Comparison of ENCODE assay signal across 7 cellular contexts in genomic region chr19:12777217-12778019, GRCh38. TPM values are rescaled to one million over a fixed set of nuclear protein-coding genes. Genes with fewer than 3 reads are reported as not detected.
DNase-seq lines count a peak whose midpoint lies in the region; ATAC-seq, FAIRE-seq and TF ChIP-seq lines count a peak whose summit lies in the region.

No MANE protein-coding gene starts in this region.

- peaks cover 37% of the 10 kb centered on the region for H3K4me1 Mint-ChIP-seq in activated naive CD8-positive, alpha-beta T cell (ENCODE audit: low read depth)

- WGBS in SK-N-SH (ENCODE audit: low lambda C conversion rate), result 12% methylated on average over 42 of the region's 43 CpGs
- 12 to 16% methylated on average over 33 to 43 of the region's 43 CpGs for WGBS in thyroid gland, 2 donors

- peak overlapping the region; percentile 52 to 64 for H3K4me3 ChIP-seq in SK-N-SH (ENCODE audit: low read depth in 2 of 2, low read length in 1 of 2)
- peak overlapping the region; percentile 25 to 69 (median 65) for H3K4me3 ChIP-seq in thyroid gland (replicated peaks in 1 of 3)

- no peaks in the 10 kb centered on the region for H3K36me3 ChIP-seq in SK-N-SH (replicated peaks in 1 of 2; ENCODE audit: control insufficient read depth in 1 of 2, insufficient read depth in 2 of 2, low read length in 1 of 2)
- H3K36me3 ChIP-seq in thyroid gland, result no peaks in the 10 kb centered on the region

- TF ChIP-seq POLR2A in GM12892 (IDR thresholded peaks at IDR 0.05; ENCODE audit: low read depth, low read length), result no peak
- TF ChIP-seq POLR2A in thyroid gland (IDR thresholded peaks at IDR 0.05), result peak in 1 of 2 donors; percentile 5

- H3K9me3 Mint-ChIP-seq in activated naive CD8-positive, alpha-beta T cell (ENCODE audit: low read depth), result no peaks in the 10 kb centered on the region

- POLR2A ChIA-PET in SK-N-SH (lab: Yijun Ruan, JAX), result interaction anchor here (1.0 to 3.5 kb wide), 6 partner anchors 12 to 70 kb away, joined by 3 to 88 read pairs (median 5); partner anchors contain the start of gene JUNB

- no peaks in the 10 kb centered on the region for H3K27me3 Mint-ChIP-seq in activated naive CD8-positive, alpha-beta T cell

- H3K79me2 ChIP-seq in SK-N-SH (ENCODE audit: insufficient read depth), result no peaks in the 10 kb centered on the region

- H3K4me2 ChIP-seq in SK-N-SH, result peak overlapping the region; percentile 91

- H3F3A ChIP-seq in SK-N-SH (replicated peaks; ENCODE audit: insufficient read depth), result peaks cover 38% of the 10 kb centered on the region

- TF ChIP-seq EP300 in SK-N-SH (IDR thresholded peaks at IDR 0.05; ENCODE audit: borderline replicate concordance in 1 of 2, low read depth in 1 of 2, low read length in 1 of 2), result no peak; a peak in 1 of 4 replicates

- H3K4me3 Mint-ChIP-seq in activated naive CD8-positive, alpha-beta T cell, result peak overlapping the region; percentile 83

- CTCF ChIA-PET in SK-N-SH (lab: Yijun Ruan, JAX), result interaction anchor here (0.7 to 12.1 kb wide), 27 partner anchors 11 to 265 kb away, joined by 3 to 447 read pairs (median 4); partner anchors contain the start of genes GET3, JUNB, MAST1 and PRDX2

- H3K9me3 ChIP-seq in SK-N-SH (no peaks in the 10 kb centered on the region), thyroid gland (no peaks in the 10 kb centered on the region)

- no peaks in the 10 kb centered on the region for H3K9me2 ChIP-seq in SK-N-SH

- peak; percentile 93 for TF ChIP-seq CTCF in SK-N-SH (IDR thresholded peaks at IDR 0.05)
- TF ChIP-seq CTCF in omental fat pad (IDR thresholded peaks at IDR 0.05), result peak in 2 of 3 donors; percentile 87 to 96
- TF ChIP-seq CTCF in thyroid gland (IDR thresholded peaks at IDR 0.05), result peak; percentile 78 to 97 (median 92)

- H3K9ac ChIP-seq in SK-N-SH, result peak overlapping the region; percentile 51

- H3K27me3 ChIP-seq in SK-N-SH (ENCODE audit: insufficient read depth) (no peaks in the 10 kb centered on the region), thyroid gland (no peaks in the 10 kb centered on the region)

- no peaks in the 10 kb centered on the region for H3K36me3 Mint-ChIP-seq in activated naive CD8-positive, alpha-beta T cell

- no peaks in the 10 kb centered on the region for H4K20me1 ChIP-seq in SK-N-SH (ENCODE audit: insufficient read depth)

- intact Hi-C loops in Right ventricle myocardium inferior (cut with DNase I) (loop anchor here (1.0 kb wide), 1 partner anchor 19 kb away; no protein-coding TSS in a partner anchor), thyroid gland (cut with DNase I) (loop anchor here (2.0 kb wide), 1 partner anchor 19 kb away; no protein-coding TSS in a partner anchor)

- H3K27ac Mint-ChIP-seq in activated naive CD8-positive, alpha-beta T cell, result peak overlapping the region; percentile 22

- FAIRE-seq in GM12892 (lab: Jason Lieb, UNC), result peak; percentile 69

- H3K4me1 ChIP-seq in SK-N-SH (ENCODE audit: control insufficient read depth in 1 of 2, insufficient read depth in 2 of 2, low read depth in 1 of 2, low read length in 1 of 2), result peaks cover 24 to 41% of the 10 kb centered on the region in 2 experiments; a peak in 3 of 4 replicates
- peaks cover 23 to 36% of the 10 kb centered on the region in 2 donors for H3K4me1 ChIP-seq in thyroid gland

- H2AFZ ChIP-seq in SK-N-SH (ENCODE audit: low read depth), result peak overlapping the region; percentile 80

- ATAC-seq in Right ventricle myocardium inferior, result peak; percentile 56
- ATAC-seq in omental fat pad (ENCODE audit: low FRiP score), result peak; percentile 53

- TF ChIP-seq RAD21 in SK-N-SH (IDR thresholded peaks at IDR 0.05; ENCODE audit: low read length), result peak; percentile 83

- DNase-seq in GM12892 (ENCODE audit: insufficient read length) (peak; percentile 80), M059J (ENCODE audit: low read depth) (peak; percentile 74), SK-N-SH (peak; percentile 89), Right ventricle myocardium inferior (ENCODE audit: missing footprints) (peak; percentile 92), omental fat pad (ENCODE audit: low spot score) (no peak), thyroid gland (peak; percentile 76 to 80)

- H3K27ac ChIP-seq in SK-N-SH (ENCODE audit: low read depth in 2 of 2, low read length in 1 of 2) (peak overlapping the region; percentile 90 to 98), thyroid gland (peak overlapping the region; percentile 92 to 98 (median 98))

TF ChIP-seq in SK-N-SH, 30 proteins besides CTCF, POLR2A, EP300 and RAD21 (continues in another document):
- TF ChIP-seq RCOR1 (IDR thresholded peaks at IDR 0.05; ENCODE audit: low read length) (no peak), NRF1 (IDR thresholded peaks at IDR 0.05; ENCODE audit: low read depth, low read length) (peak; percentile 27; the same call in 1 of the 2 replicates), YY1 (IDR thresholded peaks at IDR 0.05; ENCODE audit: low read depth) (no peak), MXI1 (IDR thresholded peaks at IDR 0.05; ENCODE audit: low read depth, low read length) (no peak; the same call in 1 of the 2 replicates), GATA2 (CRISPR knock-in tag; IDR thresholded peaks at IDR 0.05) (peak; percentile 41), SMC3 (IDR thresholded peaks at IDR 0.05; ENCODE audit: low read depth, low read length) (peak; percentile 96), ZBTB33 (IDR thresholded peaks at IDR 0.05; ENCODE audit: borderline replicate concordance, low read depth) (no peak), NFIC (IDR thresholded peaks at IDR 0.05; ENCODE audit: borderline replicate concordance) (no peak), TCF12 (IDR thresholded peaks at IDR 0.05) (no peak), GABPA (IDR thresholded peaks at IDR 0.05; ENCODE audit: low read depth) (no peak), IRF3 (IDR thresholded peaks at IDR 0.05; ENCODE audit: low read depth, low read length) (no peak), FOSL2 (IDR thresholded peaks at IDR 0.05; ENCODE audit: borderline replicate concordance, low read depth) (no peak)

RNA-seq across cellular contexts. Expression of gene HOOK2, which starts 2.1 kb away (rescaled TPM):
- polyA plus RNA-seq in GM12892 (2012; ENCODE audit: missing spikeins), result 10.7 TPM
- total RNA-seq in M059J (2014; rRNA removed; shearing (Covaris generic)), result 7.2 and 8.4 TPM in 2 replicates
- polyA plus RNA-seq in SK-N-SH (2012; rRNA removed), result 23.9 and 33.0 TPM in 2 replicates
- 11.7 and 19.1 TPM in 2 replicates for polyA plus RNA-seq in SK-N-SH (2012; cell fraction: cytosol; rRNA removed)
- polyA plus RNA-seq in SK-N-SH (2012; cell fraction: nucleus; rRNA removed), result 154 and 162 TPM in 2 replicates
- 51.6 TPM for total RNA-seq in Right ventricle myocardium inferior
- 10 to 100 TPM; 26.9 to 71.3 (median 56.3) TPM for total RNA-seq in omental fat pad
- total RNA-seq in thyroid gland, result 100 to 1,000 TPM; 128 to 145 (median 136) TPM

RNA-seq across cellular contexts. Expression of gene JUNB, which starts 13.9 kb away (rescaled TPM):
- polyA plus RNA-seq in GM12892 (2012; ENCODE audit: missing spikeins), result 11.9 TPM
- 68.3 and 92.5 TPM in 2 replicates for total RNA-seq in M059J (2014; rRNA removed; shearing (Covaris generic))
- 165 and 224 TPM in 2 replicates for polyA plus RNA-seq in SK-N-SH (2012; rRNA removed)
- polyA plus RNA-seq in SK-N-SH (2012; cell fraction: cytosol; rRNA removed), result 80.7 and 113 TPM in 2 replicates
- 422 and 954 TPM in 2 replicates for polyA plus RNA-seq in SK-N-SH (2012; cell fraction: nucleus; rRNA removed)
- total RNA-seq in Right ventricle myocardium inferior (25.0 TPM), omental fat pad (1,000 to 10,000 TPM in 2 of 4 donors, 100 to 1,000 TPM in 2; 852 to 2,498 (median 1,079) TPM), thyroid gland (100 to 1,000 TPM; 111 to 393 (median 220) TPM)

RNA-seq across cellular contexts. Expression of gene PRDX2, which starts 24.2 kb away (rescaled TPM):
- 219 TPM for polyA plus RNA-seq in GM12892 (2012; ENCODE audit: missing spikeins)
- total RNA-seq in M059J (2014; rRNA removed; shearing (Covaris generic)), result 178 and 300 TPM in 2 replicates
- polyA plus RNA-seq in SK-N-SH (2012; rRNA removed), result 215 and 341 TPM in 2 replicates
- 167 and 232 TPM in 2 replicates for polyA plus RNA-seq in SK-N-SH (2012; cell fraction: cytosol; rRNA removed)
- 138 and 161 TPM in 2 replicates for polyA plus RNA-seq in SK-N-SH (2012; cell fraction: nucleus; rRNA removed)
- 692 TPM for total RNA-seq in Right ventricle myocardium inferior
- 100 to 1,000 TPM; 165 to 320 (median 219) TPM for total RNA-seq in omental fat pad
- total RNA-seq in thyroid gland, result 100 to 1,000 TPM; 166 to 496 (median 328) TPM

RNA-seq across cellular contexts. Expression of gene THSD8, which starts 24.5 kb away (rescaled TPM):
- 16.1 TPM for polyA plus RNA-seq in GM12892 (2012; ENCODE audit: missing spikeins)
- not detected in 2 replicates for total RNA-seq in M059J (2014; rRNA removed; shearing (Covaris generic))
- polyA plus RNA-seq in SK-N-SH (2012; rRNA removed), result not detected in 2 replicates
- 0.33 TPM in 1 of 2 replicates, not detected in the other for polyA plus RNA-seq in SK-N-SH (2012; cell fraction: cytosol; rRNA removed)
- polyA plus RNA-seq in SK-N-SH (2012; cell fraction: nucleus; rRNA removed), result 2.9 TPM in 1 of 2 replicates, not detected in the other
- total RNA-seq in Right ventricle myocardium inferior, result 1.7 TPM
- total RNA-seq in omental fat pad, result not detected
- total RNA-seq in thyroid gland, result under 1 TPM in 1 of 4 donors, not detected in 3; 0.67 TPM

RNA-seq across cellular contexts. Expression of gene BEST2, which starts 25.8 kb away (rescaled TPM):
- polyA plus RNA-seq in GM12892 (2012; ENCODE audit: missing spikeins), result 0.25 TPM
- not detected in 2 replicates for total RNA-seq in M059J (2014; rRNA removed; shearing (Covaris generic))
- not detected in 2 replicates for polyA plus RNA-seq in SK-N-SH (2012; rRNA removed)
- polyA plus RNA-seq in SK-N-SH (2012; cell fraction: cytosol; rRNA removed), result not detected in 2 replicates
- 0.04 and 0.08 TPM in 2 replicates for polyA plus RNA-seq in SK-N-SH (2012; cell fraction: nucleus; rRNA removed)
- total RNA-seq in Right ventricle myocardium inferior (not detected), omental fat pad (not detected), thyroid gland (not detected)
